8 cellular contexts compared by ENCODE assay signal in genomic region chr1:182084487-182085316, GRCh38. TPM values are rescaled to one million over a fixed set of nuclear protein-coding genes. Genes with fewer than 3 reads are reported as not detected.
DNase-seq lines count a peak whose midpoint lies in the region; ATAC-seq and TF ChIP-seq lines count a peak whose summit lies in the region.

No MANE protein-coding gene starts in this region.

- intact Hi-C loops in CD14-positive monocyte (cut with micrococcal nuclease) = loop anchor here (1.0 to 10.0 kb wide), 6 partner anchors 110 to 700 kb away; partner anchors contain the start of genes NPL (in 1 of the 2) and RGS16 (in 1 of the 2)
- intact Hi-C loops in Panc1 (cut with micrococcal nuclease; ENCODE audit: unreplicated experiment) = loop anchor here (1.0 to 10.0 kb wide), 3 partner anchors 311 to 703 kb away; partner anchors contain the start of gene NPL

- BruUV-seq in Panc1 (replicated peaks; lab: Mats Ljungman, UMichigan) = no TSS peak

- H3K36me3 Mint-ChIP-seq in CD14-positive monocyte = no peaks in the 10 kb centered on the region
- no peaks in the 10 kb centered on the region for H3K36me3 Mint-ChIP-seq in nephron (ENCODE audit: low read depth)

- CTCF ChIA-PET in Panc1 (lab: Charles Lee) = interaction anchor here (0.8 to 1.3 kb wide), 3 partner anchors 312 to 332 kb away, joined by 3 to 6 read pairs (median 4); no protein-coding TSS in a partner anchor

- H3K27me3 ChIP-seq in Panc1 (ENCODE audit: control insufficient read depth, insufficient read depth, low read length) = no peaks in the 10 kb centered on the region

- TF ChIP-seq CTCF in CD14-positive monocyte (IDR thresholded peaks at IDR 0.05) = peak; percentile 87
- peak; percentile 84 for TF ChIP-seq CTCF in Panc1 (IDR thresholded peaks at IDR 0.05)
- peak; percentile 81 for TF ChIP-seq CTCF in fibroblast of mammary gland (conservative IDR thresholded peaks at IDR 0.05; ENCODE audit: control insufficient read depth, insufficient read depth, low read depth, low read length)
- peak; percentile 77 to 87 (median 84) for TF ChIP-seq CTCF in nephron (IDR thresholded peaks at IDR 0.05; ENCODE audit: unreplicated experiment in 3 of 3)

- H3K27ac ChIP-seq in Panc1 (ENCODE audit: low read length) = no peak overlapping the region

- no peak overlapping the region for H3K4me3 Mint-ChIP-seq in CD14-positive monocyte
- H3K4me3 Mint-ChIP-seq in nephron = no peak overlapping the region

- peaks cover 13% of the 10 kb centered on the region for H3K4me1 Mint-ChIP-seq in CD14-positive monocyte
- peaks cover 8% of the 10 kb centered on the region for H3K4me1 Mint-ChIP-seq in nephron

- H3K9me3 Mint-ChIP-seq in CD14-positive monocyte (peaks cover 0 to 2% (median 0%) of the 10 kb centered on the region in 7 donors), nephron (no peaks in the 10 kb centered on the region)

- no peaks in the 10 kb centered on the region for H3K9me3 ChIP-seq in Panc1 (ENCODE audit: control insufficient read depth, insufficient read depth, low read depth, low read length)

- in situ Hi-C loops in KBM-7 (cut with MboI; ENCODE audit: low pct_unique_long_range_greater_than_20kb, low sequenced_read_pairs) (loop anchor here (25.0 kb wide), 1 partner anchor 703 kb away; the partner anchor contains the start of gene NPL), Panc1 (cut with HindIII; ENCODE audit: low pct_unique_long_range_greater_than_20kb, low sequenced_read_pairs) (no loop called here)

- H3K4me1 ChIP-seq in Panc1 (ENCODE audit: control insufficient read depth, insufficient read depth, low read length) = no peaks in the 10 kb centered on the region

- ATAC-seq in GM19463 (IDR thresholded peaks at IDR 0.05; ENCODE audit: unreplicated experiment) = peak; percentile 84
- peak; percentile 93 for ATAC-seq in Panc1
- peak; percentile 84 for ATAC-seq in stimulated activated naive CD8-positive, alpha-beta T cell treated with anti-CD3 and anti-CD28 coated beads, Interleukin-15, Interleukin-2, amounts not matched to agents 100 U/mL and 50 U/mL, for 24 hours

- H3K36me3 ChIP-seq in Panc1 (ENCODE audit: control insufficient read depth, insufficient read depth, low read length) = no peaks in the 10 kb centered on the region

- H3K27ac Mint-ChIP-seq in CD14-positive monocyte (peak overlapping the region in 3 of 7 donors; percentile 4 to 76 (median 50)), nephron (peak overlapping the region in 2 of 3 experiments; percentile 17 to 27)

- H3K27me3 Mint-ChIP-seq in CD14-positive monocyte (ENCODE audit: low read depth in 3 of 3) (peaks cover 0 to 2% (median 0%) of the 10 kb centered on the region in 3 donors), nephron (ENCODE audit: low read depth) (no peaks in the 10 kb centered on the region)

- DNase-seq in CD14-positive monocyte (ENCODE audit: low spot score) = peak; percentile 84
- DNase-seq in KBM-7 = peak; percentile 89
- DNase-seq in Panc1 (ENCODE audit: low read depth, low spot score) = no peak
- DNase-seq in activated T-cell treated with anti-CD3 and anti-CD28 coated beads, Interleukin-2, amount 50 U/mL, for 48 hours = peak; percentile 89
- peak; percentile 75 for DNase-seq in fibroblast of mammary gland (ENCODE audit: low read depth)
- peak; percentile 81 for DNase-seq in stimulated activated naive CD8-positive, alpha-beta T cell treated with anti-CD3 and anti-CD28 coated beads, Interleukin-15, Interleukin-2, amounts not matched to agents 100 U/mL and 50 U/mL, for 24 hours

- no peak overlapping the region for H3K4me3 ChIP-seq in Panc1 (ENCODE audit: low read depth in 2 of 2, low read length in 2 of 2)
- no peak overlapping the region for H3K4me3 ChIP-seq in fibroblast of mammary gland (ENCODE audit: control insufficient read depth, low read depth, low read length)

- POLR2A ChIA-PET in Panc1 (lab: Charles Lee) = no interaction called here

RNA-seq across cellular contexts. Expression of gene ZNF648, which starts 23.2 kb away (rescaled TPM):
- not detected for polyA plus RNA-seq in CD14-positive monocyte
- not detected for total RNA-seq in Panc1 (2021; ENCODE audit: unreplicated experiment)
- polyA plus RNA-seq in Panc1 (2012; ENCODE audit: insufficient read length) = not detected
